1 cellular context compared by ENCODE assay signal in genomic region chr19:47446534-47447469, GRCh38.
TF ChIP-seq lines count a peak whose summit lies in the region.

No MANE protein-coding gene starts in this region.

TF ChIP-seq in HEK293, 187 proteins besides CTCF, POLR2A, EP300 and RAD21 (continued from another document and continues in another):
- TF ChIP-seq REST (tag by site-specific recombination; IDR thresholded peaks at IDR 0.05) (no peak), ZBTB17 (tag by site-specific recombination; IDR thresholded peaks at IDR 0.05) (peak; percentile 76), ZNF148 (tag by site-specific recombination; IDR thresholded peaks at IDR 0.05; ENCODE audit: borderline replicate concordance) (no peak), BCL11A (tag by site-specific recombination; IDR thresholded peaks at IDR 0.05; ENCODE audit: low read depth) (no peak), ZNF169 (tag by site-specific recombination; IDR thresholded peaks at IDR 0.05) (no peak), ZNF423 (tag by site-specific recombination; IDR thresholded peaks at IDR 0.05) (no peak), PRDM6 (tag by site-specific recombination; IDR thresholded peaks at IDR 0.05) (no peak), SALL2 (tag by site-specific recombination; IDR thresholded peaks at IDR 0.05; ENCODE audit: borderline replicate concordance) (no peak), ZNF571 (tag by site-specific recombination; IDR thresholded peaks at IDR 0.05) (no peak), ZNF488 (tag by site-specific recombination; IDR thresholded peaks at IDR 0.05) (no peak), ZNF701 (tag by site-specific recombination; IDR thresholded peaks at IDR 0.05) (no peak), ZNF223 (tag by site-specific recombination; IDR thresholded peaks at IDR 0.05) (no peak), PBX3 (CRISPR knock-in tag; IDR thresholded peaks at IDR 0.05) (no peak), ZNF791 (tag by site-specific recombination; IDR thresholded peaks at IDR 0.05) (no peak), ZXDB (tag by site-specific recombination; IDR thresholded peaks at IDR 0.05) (no peak), ZNF10 (tag by site-specific recombination; IDR thresholded peaks at IDR 0.05) (no peak), ZSCAN23 (tag by site-specific recombination; IDR thresholded peaks at IDR 0.05) (no peak), ZNF335 (tag by site-specific recombination; conservative IDR thresholded peaks at IDR 0.05) (peak; percentile 49), ZBTB11 (tag by site-specific recombination; conservative IDR thresholded peaks at IDR 0.05; ENCODE audit: low read depth) (no peak), SP3 (tag by site-specific recombination; IDR thresholded peaks at IDR 0.05) (peak; percentile 88; the same call in 1 of the 2 replicates), ZNF146 (tag by site-specific recombination; IDR thresholded peaks at IDR 0.05) (no peak), ZNF354C (tag by site-specific recombination; IDR thresholded peaks at IDR 0.05; ENCODE audit: borderline replicate concordance, low read depth) (no peak), ZNF426 (tag by site-specific recombination; IDR thresholded peaks at IDR 0.05) (no peak), ZNF530 (tag by site-specific recombination; IDR thresholded peaks at IDR 0.05; ENCODE audit: low read depth) (no peak), ZNF76 (tag by site-specific recombination; IDR thresholded peaks at IDR 0.05; ENCODE audit: borderline replicate concordance, low read depth) (no peak), ZNF26 (tag by site-specific recombination; IDR thresholded peaks at IDR 0.05) (no peak), KLF8 (tag by site-specific recombination; IDR thresholded peaks at IDR 0.05) (peak; percentile 58; the same call in 1 of the 2 replicates), ZNF202 (tag by site-specific recombination; IDR thresholded peaks at IDR 0.05; ENCODE audit: borderline replicate concordance) (no peak), ZNF157 (tag by site-specific recombination; IDR thresholded peaks at IDR 0.05) (no peak), KLF1 (tag by site-specific recombination; IDR thresholded peaks at IDR 0.05) (peak; percentile 75; the same call in 1 of the 2 replicates), ZNF391 (tag by site-specific recombination; IDR thresholded peaks at IDR 0.05; ENCODE audit: borderline replicate concordance, low read depth) (no peak), ZNF341 (tag by site-specific recombination; IDR thresholded peaks at IDR 0.05; ENCODE audit: low read depth) (no peak), ZSCAN18 (tag by site-specific recombination; IDR thresholded peaks at IDR 0.05) (no peak), KLF16 (tag by site-specific recombination; IDR thresholded peaks at IDR 0.05) (0 out of 2 replicates have a peak, but pooled peaks have one; percentile 36), ZNF184 (tag by site-specific recombination; IDR thresholded peaks at IDR 0.05) (no peak), YY2 (tag by site-specific recombination; IDR thresholded peaks at IDR 0.05) (no peak), ZNF610 (tag by site-specific recombination; IDR thresholded peaks at IDR 0.05; ENCODE audit: borderline replicate concordance) (no peak), PATZ1 (tag by site-specific recombination; IDR thresholded peaks at IDR 0.05) (peak; percentile 72), ZNF600 (tag by site-specific recombination; IDR thresholded peaks at IDR 0.05) (no peak), ZNF121 (tag by site-specific recombination; IDR thresholded peaks at IDR 0.05) (peak; percentile 78), ZNF174 (tag by site-specific recombination; IDR thresholded peaks at IDR 0.05) (no peak), ZBTB21 (tag by site-specific recombination; IDR thresholded peaks at IDR 0.05) (no peak), ZNF664 (tag by site-specific recombination; IDR thresholded peaks at IDR 0.05) (no peak), YY1 (tag by site-specific recombination; IDR thresholded peaks at IDR 0.05) (no peak), ZSCAN5A (tag by site-specific recombination; IDR thresholded peaks at IDR 0.05) (no peak)
